In genomic region chr10:100286051-100287033, GRCh38 we compare ENCODE assay signal across 8 cellular contexts. TPM values are rescaled to one million over a fixed set of nuclear protein-coding genes. Genes with fewer than 3 reads are reported as not detected.
A peak's percentile ranks its signal among the peaks of the same experiment; 100 is the strongest.
DNase-seq lines count a peak whose midpoint lies in the region; ATAC-seq and TF ChIP-seq lines count a peak whose summit lies in the region.

Gene BLOC1S2, minus strand, starts transcription at chr10:100286680. Its CDS starts 21 bp downstream, at chr10:100286659.

- H3K27me3 ChIP-seq in HUES6 (ENCODE audit: control insufficient read depth, insufficient read depth, low read length), result no peaks in the 10 kb centered on the region; the same call in 1 of the 2 replicates

- peak; percentile 89 for ATAC-seq in GM21390 (IDR thresholded peaks at IDR 0.05; ENCODE audit: unreplicated experiment)
- ATAC-seq in mucosa of descending colon, result peak; percentile 98

- H4K20me1 ChIP-seq in OCI-LY7 (ENCODE audit: insufficient read depth, low read length), result no peaks in the 10 kb centered on the region; the same call in 1 of the 2 replicates

- CTCF ChIA-PET in OCI-LY7 (lab: Charles Lee; ENCODE audit: unreplicated experiment), result no interaction called here

- peaks cover 28% of the 10 kb centered on the region for H3K36me3 ChIP-seq in HUES6 (ENCODE audit: control insufficient read depth, insufficient read depth, low read length)
- peaks cover 28% of the 10 kb centered on the region for H3K36me3 ChIP-seq in OCI-LY7 (ENCODE audit: insufficient read depth, low read length)
- no peaks in the 10 kb centered on the region for H3K36me3 ChIP-seq in mucosa of descending colon (ENCODE audit: low read depth)

- peak within 1 kb of the TSS; percentile 96 for H3K4me3 ChIP-seq in HUES6 (ENCODE audit: low read depth, low read length)
- H3K4me3 ChIP-seq in OCI-LY7 (ENCODE audit: low read depth, low read length, poor library complexity, severe bottlenecking), result peak within 1 kb of the TSS; percentile 85
- peak within 1 kb of the TSS; percentile 91 for H3K4me3 ChIP-seq in epithelial cell of esophagus (ENCODE audit: low read length)
- peak within 1 kb of the TSS; percentile 86 for H3K4me3 ChIP-seq in mucosa of descending colon

- peak within 1 kb of the TSS; percentile 87 for H3K9ac ChIP-seq in HUES6 (ENCODE audit: low read length)

- peak within 1 kb of the TSS; percentile 77 for H3K4me2 ChIP-seq in OCI-LY7 (ENCODE audit: low read length)

- H3K79me2 ChIP-seq in OCI-LY7 (ENCODE audit: insufficient read depth, low read depth, low read length), result peaks cover 41% of the 10 kb centered on the region; the same call in 1 of the 2 replicates

- no TSS peak for BruUV-seq in OCI-LY7 (replicated peaks; lab: Mats Ljungman, UMichigan)

- H3K27ac ChIP-seq in HUES6 (ENCODE audit: low read depth, low read length) (peak within 1 kb of the TSS; percentile 46; the same call in 1 of the 2 replicates), OCI-LY7 (ENCODE audit: low read depth, low read length, poor library complexity, severe bottlenecking) (peak within 1 kb of the TSS; percentile 58)

- H2AFZ ChIP-seq in OCI-LY7 (ENCODE audit: low read length), result peak within 1 kb of the TSS; percentile 97

- intact Hi-C loops in OCI-LY7 (cut with micrococcal nuclease; ENCODE audit: unreplicated experiment) (loop anchor here (1.0 kb wide), 1 partner anchor 20 kb away; no protein-coding TSS in a partner anchor), mucosa of descending colon (cut with DNase I, micrococcal nuclease) (no loop called here)

- no peaks in the 10 kb centered on the region for H3K9me2 ChIP-seq in OCI-LY7 (ENCODE audit: insufficient read depth, low read length)

- POLR2A ChIA-PET in OCI-LY7 (lab: Charles Lee), result interaction anchor here (0.6 to 1.7 kb wide), 5 partner anchors 15 to 248 kb away, joined by 3 to 7 read pairs (median 5); no protein-coding TSS in a partner anchor

- DNase-seq in D341Med (ENCODE audit: low spot score), result peak; percentile 94
- peak; percentile 88 for DNase-seq in OCI-LY7 (ENCODE audit: low spot score)
- DNase-seq in activated T-cell treated with anti-CD3 and anti-CD28 coated beads for 4 hours, result peak; percentile 74
- peak; percentile 99 for DNase-seq in epithelial cell of esophagus (ENCODE audit: low read depth)
- DNase-seq in mucosa of descending colon, result peak; percentile 84 to 91 (median 89)
- peak; percentile 73 to 76 for DNase-seq in stimulated activated CD8-positive, alpha-beta memory T cell treated with anti-CD3 and anti-CD28 coated beads, Interleukin-4, amount 100 ng/mL, for 1 hour (ENCODE audit: low read depth in 2 of 2, low spot score in 1 of 2)

- no peaks in the 10 kb centered on the region for H3K9me3 ChIP-seq in HUES6 (ENCODE audit: control insufficient read depth, insufficient read depth, low read depth, low read length)
- no peaks in the 10 kb centered on the region for H3K9me3 ChIP-seq in OCI-LY7 (ENCODE audit: low read length)
- H3K9me3 ChIP-seq in mucosa of descending colon, result no peaks in the 10 kb centered on the region

- TF ChIP-seq CTCF in OCI-LY7 (conservative IDR thresholded peaks at IDR 0.05; ENCODE audit: low read length) (no peak; the same call in 1 of the 2 replicates), epithelial cell of esophagus (IDR thresholded peaks at IDR 0.05; ENCODE audit: insufficient read depth, low read depth, low read length, missing control alignments) (no peak), mucosa of descending colon (IDR thresholded peaks at IDR 0.05) (no peak)

- H3K4me1 ChIP-seq in HUES6 (ENCODE audit: control insufficient read depth, insufficient read depth, low read length) (peaks cover 10% of the 10 kb centered on the region), OCI-LY7 (ENCODE audit: insufficient read depth, low read length, poor library complexity, severe bottlenecking) (peaks cover 33% of the 10 kb centered on the region), mucosa of descending colon (ENCODE audit: low read depth) (peaks cover 8% of the 10 kb centered on the region)

RNA-seq across cellular contexts. Expression of gene BLOC1S2, which starts in this region (rescaled TPM):
- 39.7 and 48.7 TPM in 2 replicates for total RNA-seq in OCI-LY7 (2014; rRNA removed; shearing (Covaris generic))
- 45.3 and 54.8 TPM in 2 replicates for total RNA-seq in OCI-LY7 (2022)
- 10 to 100 TPM; 17.1 to 23.8 (median 18.9) TPM for total RNA-seq in mucosa of descending colon

Comparison
In these comparisons a context has a peak if more than half of its experiments do, and no peak if none do; other contexts are left out.
1. Peak in every context shown above with its lines: DNase-seq, ATAC-seq, H3K4me3 ChIP-seq and H3K27ac ChIP-seq.